Comparison of ENCODE assay signal across 6 cellular contexts in genomic region chr1:90562892-90563291, GRCh38.
"Had no signal": no experiment of that assay in that cellular context is flagged by ENCODE, and none has a peak within 500 bp of the region (broad histone marks: within the 10 kb centered on the region; RNA-seq: fewer than 3 reads in every experiment).

No MANE protein-coding gene starts in this region.

- ATAC-seq: HepG2, K562 had no signal

- H3K4me3 ChIP-seq: K562 had no signal

- DNase-seq: IMR-90, KBM-7, KG1 had no signal

- H3K27ac ChIP-seq: HL-60 had no signal
